In the genomic region with DNA sequence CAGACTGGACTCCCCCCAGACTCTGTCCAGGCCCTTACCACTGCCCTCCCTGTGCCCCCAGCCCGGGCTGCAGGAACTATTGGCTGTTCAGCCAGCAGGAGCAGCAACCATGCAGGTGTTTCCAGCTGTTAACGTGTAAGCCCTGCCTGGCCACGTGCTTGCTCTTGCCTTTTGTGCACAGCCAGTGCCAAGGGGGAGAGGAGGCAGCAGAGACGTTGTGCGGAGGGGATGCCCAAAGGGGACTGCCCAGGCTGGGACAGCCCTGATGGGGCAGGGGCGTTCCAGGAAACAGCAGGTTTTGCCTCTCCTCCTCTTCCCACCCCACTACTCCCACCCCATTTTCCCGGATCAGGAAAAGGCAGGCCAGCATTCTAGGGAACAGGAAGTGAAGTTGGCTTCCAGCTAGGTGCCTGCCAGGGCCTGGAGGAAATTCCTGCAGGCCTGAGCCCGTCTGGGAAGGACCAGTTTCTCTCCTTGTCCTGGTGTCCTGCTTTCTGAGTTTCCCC, we compare ENCODE assay signal across 13 cellular contexts. TPM values are rescaled to one million over a fixed set of nuclear protein-coding genes. Genes with fewer than 3 reads are reported as not detected.
DNase-seq lines count a peak whose midpoint lies in the region; ATAC-seq and TF ChIP-seq lines count a peak whose summit lies in the region.
"Had no signal": no experiment of that assay in that cellular context is flagged by ENCODE, and none has a peak within 500 bp of the region (broad histone marks: within the 10 kb centered on the region; RNA-seq: fewer than 3 reads in every experiment).

No MANE protein-coding gene starts in this region.

- peak overlapping the region in 1 of 3 donors; percentile 52 for H3K27ac Mint-ChIP-seq in CD4-positive, CD25-positive, alpha-beta regulatory T cell

- TF ChIP-seq CTCF in SU-DHL-6 (IDR thresholded peaks at IDR 0.05; ENCODE audit: insufficient read depth, low read length, poor library complexity, severe bottlenecking) (no peak), gastroesophageal sphincter (IDR thresholded peaks at IDR 0.05) (no peak), parathyroid adenoma (IDR thresholded peaks at IDR 0.05) (no peak)

- no peak overlapping the region for H3K4me3 ChIP-seq in CD4-positive, CD25-positive, alpha-beta regulatory T cell (ENCODE audit: low read depth, low read length)
- H3K4me3 ChIP-seq in SU-DHL-6 (ENCODE audit: insufficient read depth, low read length, poor library complexity, severe bottlenecking): no peak overlapping the region
- no peak overlapping the region for H3K4me3 ChIP-seq in gastroesophageal sphincter
- H3K4me3 ChIP-seq in parathyroid adenoma (ENCODE audit: low read depth, low read length): no peak overlapping the region
- H3K4me3 ChIP-seq: smooth muscle cell had no signal

- no peaks in the 10 kb centered on the region for H3K9me3 ChIP-seq in CD4-positive, CD25-positive, alpha-beta regulatory T cell (ENCODE audit: control insufficient read depth in 2 of 2, low read length in 2 of 2)
- H3K9me3 ChIP-seq in SU-DHL-6 (ENCODE audit: insufficient read depth, low read length): no peaks in the 10 kb centered on the region
- H3K9me3 ChIP-seq in gastroesophageal sphincter: no peaks in the 10 kb centered on the region
- H3K9me3 ChIP-seq in parathyroid adenoma (ENCODE audit: control insufficient read depth, low read length): no peaks in the 10 kb centered on the region

- peaks cover 17% of the 10 kb centered on the region for H3K4me1 ChIP-seq in CD4-positive, CD25-positive, alpha-beta regulatory T cell (ENCODE audit: control insufficient read depth, insufficient read depth, low read length, poor library complexity, severe bottlenecking)
- peaks cover 0 to 81% (median 44%) of the 10 kb centered on the region in 3 donors for H3K4me1 ChIP-seq in gastroesophageal sphincter
- H3K4me1 ChIP-seq in parathyroid adenoma: no peaks in the 10 kb centered on the region

- no peak for TF ChIP-seq EP300 in gastroesophageal sphincter (IDR thresholded peaks at IDR 0.05)

- no CpG with 5 or more reads among the region's 8 CpGs for WGBS in gastroesophageal sphincter (ENCODE audit: low coverage in 1 of 2), 2 donors

- no peaks in the 10 kb centered on the region for H3F3A ChIP-seq in SU-DHL-6 (ENCODE audit: insufficient read depth)

- DNase-seq in CD4-positive, CD25-positive, alpha-beta regulatory T cell: no peak
- no peak for DNase-seq in activated CD4-positive, alpha-beta T cell treated with anti-CD3 and anti-CD28 coated beads for 48 hours
- DNase-seq in NCI-H82 (lab: John Stamatoyannopoulos, UW) (no peak), NCI-H2196 (lab: John Stamatoyannopoulos, UW; ENCODE audit: unreplicated experiment) (no peak)
- DNase-seq: activated gamma-delta T cell, AML-193 had no signal

- H3K79me2 ChIP-seq in SU-DHL-6 (ENCODE audit: insufficient read depth, low read length) (0 out of 2 replicates have a peak, but pooled peaks cover 10% of the 10 kb centered on the region), parathyroid adenoma (peaks cover 13% of the 10 kb centered on the region)

- no peaks in the 10 kb centered on the region for H3K27me3 ChIP-seq in CD4-positive, CD25-positive, alpha-beta regulatory T cell (ENCODE audit: control insufficient read depth, insufficient read depth, low read length)
- H3K27me3 ChIP-seq in SU-DHL-6 (ENCODE audit: low read length) (no peaks in the 10 kb centered on the region), gastroesophageal sphincter (no peaks in the 10 kb centered on the region), parathyroid adenoma (ENCODE audit: control insufficient read depth, insufficient read depth, low read length) (no peaks in the 10 kb centered on the region)

- H3K4me3 Mint-ChIP-seq in CD4-positive, CD25-positive, alpha-beta regulatory T cell: no peak overlapping the region

- peaks cover 43% of the 10 kb centered on the region for H3K36me3 ChIP-seq in CD4-positive, CD25-positive, alpha-beta regulatory T cell (ENCODE audit: control insufficient read depth, insufficient read depth, low read length)
- H3K36me3 ChIP-seq in SU-DHL-6 (ENCODE audit: low read length) (peaks cover 11% of the 10 kb centered on the region; the same call in 1 of the 2 replicates), gastroesophageal sphincter (peaks cover 0 to 48% of the 10 kb centered on the region in 2 donors), parathyroid adenoma (ENCODE audit: control insufficient read depth, insufficient read depth, low read length) (no peaks in the 10 kb centered on the region)

- H2AFZ ChIP-seq in SU-DHL-6 (ENCODE audit: low read depth, low read length, severe bottlenecking): no peak overlapping the region
- H2AFZ ChIP-seq in parathyroid adenoma: no peak overlapping the region

- peak overlapping the region; percentile 49 for H3K27ac ChIP-seq in CD4-positive, CD25-positive, alpha-beta regulatory T cell (ENCODE audit: insufficient read depth, low read length, poor library complexity, severe bottlenecking)
- no peak overlapping the region for H3K27ac ChIP-seq in SU-DHL-6 (ENCODE audit: low read depth, low read length)
- H3K27ac ChIP-seq in gastroesophageal sphincter: peak overlapping the region in 3 of 4 donors; percentile 51 to 68 (median 65)
- H3K27ac ChIP-seq in parathyroid adenoma: peak overlapping the region; percentile 42

- H3K9ac ChIP-seq in SU-DHL-6 (ENCODE audit: low read length): peak overlapping the region; percentile 13; the same call in 1 of the 2 replicates
- no peak overlapping the region for H3K9ac ChIP-seq in parathyroid adenoma

- TF ChIP-seq POLR2A in gastroesophageal sphincter (IDR thresholded peaks at IDR 0.05): no peak

- peaks cover 11% of the 10 kb centered on the region for H3K36me3 Mint-ChIP-seq in CD4-positive, CD25-positive, alpha-beta regulatory T cell

- ATAC-seq in CD4-positive, CD25-positive, alpha-beta regulatory T cell (ENCODE audit: low read depth in 2 of 2): no peak
- ATAC-seq in gastroesophageal sphincter (peak; percentile 40), HG02588 (IDR thresholded peaks at IDR 0.05; ENCODE audit: unreplicated experiment) (no peak)

- no peaks in the 10 kb centered on the region for H3K9me3 Mint-ChIP-seq in CD4-positive, CD25-positive, alpha-beta regulatory T cell

- no peaks in the 10 kb centered on the region for H3K9me2 ChIP-seq in SU-DHL-6 (replicated peaks; ENCODE audit: insufficient read depth, low read length)

- H4K20me1 ChIP-seq in SU-DHL-6 (ENCODE audit: low read depth, low read length): no peaks in the 10 kb centered on the region

- no peaks in the 10 kb centered on the region for H3K27me3 Mint-ChIP-seq in CD4-positive, CD25-positive, alpha-beta regulatory T cell

- H3K4me2 ChIP-seq in SU-DHL-6 (ENCODE audit: low read depth, low read length, poor library complexity, severe bottlenecking): no peak overlapping the region
- H3K4me2 ChIP-seq in parathyroid adenoma (ENCODE audit: low read length): no peak overlapping the region
- H3K4me2 ChIP-seq: smooth muscle cell had no signal

- peaks cover 7 to 39% (median 10%) of the 10 kb centered on the region in 4 donors for H3K4me1 Mint-ChIP-seq in CD4-positive, CD25-positive, alpha-beta regulatory T cell

RNA-seq across cellular contexts. Expression of a gene that starts 38.9 kb away (rescaled TPM):
- 154 TPM for total RNA-seq in CD4-positive, CD25-positive, alpha-beta regulatory T cell
- polyA plus RNA-seq in CD4-positive, CD25-positive, alpha-beta regulatory T cell: 10 to 100 TPM; 50.3 to 77.3 (median 62.8) TPM
- total RNA-seq in gastroesophageal sphincter: 10 to 100 TPM; 33.5 to 88.9 (median 73.6) TPM

RNA-seq across cellular contexts. Expression of a gene that starts 55.2 kb away (rescaled TPM):
- 1,411 TPM for total RNA-seq in CD4-positive, CD25-positive, alpha-beta regulatory T cell
- polyA plus RNA-seq in CD4-positive, CD25-positive, alpha-beta regulatory T cell: 1,000 to 10,000 TPM; 1,034 to 1,357 (median 1,206) TPM
- total RNA-seq in gastroesophageal sphincter: 1,000 to 10,000 TPM in 3 of 4 donors, 100 to 1,000 TPM in 1; 755 to 2,040 (median 1,511) TPM

RNA-seq across cellular contexts. Expression of a gene that starts 58.5 kb away (rescaled TPM):
- not detected for total RNA-seq in CD4-positive, CD25-positive, alpha-beta regulatory T cell
- polyA plus RNA-seq in CD4-positive, CD25-positive, alpha-beta regulatory T cell: not detected
- total RNA-seq in gastroesophageal sphincter: under 1 TPM in 1 of 4 donors, not detected in 3; 0.25 TPM
- total RNA-seq: kidney epithelial cell, M059J, smooth muscle cell had no signal
- polyA plus RNA-seq: smooth muscle cell had no signal
